In genomic region chr3:72678380-72678779, GRCh38 we compare ENCODE assay signal across 25 cellular contexts.
A peak's percentile ranks its signal among the peaks of the same experiment; 100 is the strongest.
DNase-seq lines count a peak whose midpoint lies in the region; ATAC-seq and TF ChIP-seq lines count a peak whose summit lies in the region.
"Had no signal": no experiment of that assay in that cellular context is flagged by ENCODE, and none has a peak within 500 bp of the region (broad histone marks: within the 10 kb centered on the region; RNA-seq: fewer than 3 reads in every experiment).

No MANE protein-coding gene starts in this region.

- peak overlapping the region; percentile 41 for H3K9ac ChIP-seq in mammary epithelial cell (ENCODE audit: insufficient read depth, low read length)
- H3K9ac ChIP-seq: BLaER1, GM23248 had no signal

- no TSS peak for BruUV-seq in mammary epithelial cell (replicated peaks; lab: Mats Ljungman, UMichigan)

- H3K27me3 ChIP-seq in mammary epithelial cell (ENCODE audit: insufficient read depth, low read length), result no peaks in the 10 kb centered on the region
- H3K27me3 ChIP-seq: BLaER1 had no signal

- H3K36me3 Mint-ChIP-seq in T-helper 17 cell (ENCODE audit: low read depth) (peaks cover 2% of the 10 kb centered on the region), mesothelial cell of epicardium (no peaks in the 10 kb centered on the region)
- no peaks in the 10 kb centered on the region for H3K36me3 Mint-ChIP-seq in stimulated activated naive B cell treated with anti-CD40 and anti-IgM and Interleukin-4, amounts not matched to agents 10 μg/mL and 1 μg/mL and 100 μg/mL, for 72 hours

- no peaks in the 10 kb centered on the region for H4K20me1 ChIP-seq in mammary epithelial cell (ENCODE audit: insufficient read depth, low read length)
- H4K20me1 ChIP-seq: BLaER1 had no signal

- peaks cover 4% of the 10 kb centered on the region for H3K9me3 Mint-ChIP-seq in mesothelial cell of epicardium
- peaks cover 0 to 2% of the 10 kb centered on the region in 2 donors for H3K9me3 Mint-ChIP-seq in stimulated activated naive B cell treated with anti-CD40 and anti-IgM and Interleukin-4, amounts not matched to agents 10 μg/mL and 1 μg/mL and 100 μg/mL, for 72 hours
- H3K9me3 Mint-ChIP-seq: CD4-positive, alpha-beta T cell had no signal

- H3K4me3 ChIP-seq in mammary epithelial cell (replicated peaks in 1 of 3; ENCODE audit: insufficient read depth in 1 of 3, low read depth in 2 of 3, low read length in 3 of 3), result no peak overlapping the region
- H3K4me3 ChIP-seq: BLaER1, GM12878, GM23248, HAP-1 had no signal

- peaks cover 11% of the 10 kb centered on the region for H3K4me1 Mint-ChIP-seq in T-helper 17 cell
- peaks cover 14% of the 10 kb centered on the region for H3K4me1 Mint-ChIP-seq in mesothelial cell of epicardium
- peaks cover 27 to 30% of the 10 kb centered on the region in 2 donors for H3K4me1 Mint-ChIP-seq in stimulated activated naive B cell treated with anti-CD40 and anti-IgM and Interleukin-4, amounts not matched to agents 10 μg/mL and 1 μg/mL and 100 μg/mL, for 72 hours

- 10% methylated on average over 3 of the region's 3 CpGs for WGBS in mammary epithelial cell (ENCODE audit: low coverage, missing lambda C conversion rate)

- ATAC-seq in T-helper 17 cell (no peak), GM21360 (IDR thresholded peaks at IDR 0.05; ENCODE audit: unreplicated experiment) (no peak), Right ventricle myocardium inferior (no peak)
- no peak for ATAC-seq in stimulated activated naive B cell treated with anti-CD40 and anti-IgM and Interleukin-4, amounts not matched to agents 10 μg/mL and 1 μg/mL and 100 μg/mL, for 72 hours (replicated peaks)
- ATAC-seq: SK-N-SH treated with all-trans-retinoic acid at 6 μM for 48 hours had no signal

- DNase-seq in T-helper 17 cell (no peak), mammary epithelial cell (peak; percentile 24), mesothelial cell of epicardium (ENCODE audit: low spot score in 2 of 2, unreplicated experiment in 2 of 2) (no peak), mesenteric fat pad (ENCODE audit: low spot score) (no peak), MV-4-11 (lab: John Stamatoyannopoulos, UW) (no peak), Right ventricle myocardium inferior (ENCODE audit: missing footprints) (no peak)
- DNase-seq in stimulated activated naive B cell treated with anti-CD40 and anti-IgM and Interleukin-4, amounts not matched to agents 10 μg/mL and 1 μg/mL and 100 μg/mL, for 72 hours, result no peak
- DNase-seq: CD4-positive, alpha-beta T cell; COR-L47; DND-41; KBM-7; NCI-H1105; NCI-H146; NCI-H2029; NCI-H2227 treated with DMSO at 0.1 percent for 48 hours; NCI-H510A treated with DMSO at 0.1 percent for 48 hours; NCI-H748 treated with DMSO at 0.1 percent for 48 hours; SHP77 had no signal

- dilution Hi-C loops in mammary epithelial cell (cut with HindIII; ENCODE audit: low sequenced_read_pairs), result no loop called here

- peak overlapping the region; percentile 46 for H3K27ac Mint-ChIP-seq in T-helper 17 cell
- peak overlapping the region; percentile 4 for H3K27ac Mint-ChIP-seq in mesothelial cell of epicardium
- H3K27ac Mint-ChIP-seq in stimulated activated naive B cell treated with anti-CD40 and anti-IgM and Interleukin-4, amounts not matched to agents 10 μg/mL and 1 μg/mL and 100 μg/mL, for 72 hours, result peak overlapping the region; percentile 0
- H3K27ac Mint-ChIP-seq: CD4-positive, alpha-beta T cell had no signal

- H3K27me3 Mint-ChIP-seq in T-helper 17 cell, result peaks cover 15% of the 10 kb centered on the region
- peaks cover 2% of the 10 kb centered on the region for H3K27me3 Mint-ChIP-seq in mesothelial cell of epicardium (ENCODE audit: low read depth)
- H3K27me3 Mint-ChIP-seq in stimulated activated naive B cell treated with anti-CD40 and anti-IgM and Interleukin-4, amounts not matched to agents 10 μg/mL and 1 μg/mL and 100 μg/mL, for 72 hours, result peaks cover 21 to 29% of the 10 kb centered on the region in 2 donors
- H3K27me3 Mint-ChIP-seq: CD4-positive, alpha-beta T cell had no signal

- H2AFZ ChIP-seq in mammary epithelial cell (ENCODE audit: low read depth, low read length), result peak overlapping the region; percentile 9
- H2AFZ ChIP-seq: GM23248 had no signal

- H3K4me2 ChIP-seq in mammary epithelial cell (ENCODE audit: insufficient read depth, low read depth, low read length), result peak overlapping the region; percentile 65
- H3K4me2 ChIP-seq: BLaER1 had no signal

- CTCF ChIA-PET in mammary epithelial cell (lab: Charles Lee; ENCODE audit: low non-redundant PET), result no interaction called here

- in situ Hi-C loops in mammary epithelial cell (cut with MboI; ENCODE audit: low sequenced_read_pairs in 2 of 2), result no loop called here

- no peak for TF ChIP-seq CTCF in mammary epithelial cell (conservative IDR thresholded peaks at IDR 0.05 in 1 of 2, IDR thresholded peaks at IDR 0.05 in 1 of 2; ENCODE audit: extremely low read depth in 1 of 2, insufficient read depth in 1 of 2, low read depth in 1 of 2, low read length in 2 of 2)
- TF ChIP-seq CTCF in mesothelial cell of epicardium (IDR thresholded peaks at IDR 0.05; ENCODE audit: unreplicated experiment), result no peak

- intact Hi-C loops in mammary epithelial cell (cut with micrococcal nuclease) (no loop called here), Right ventricle myocardium inferior (cut with DNase I) (no loop called here)

- H3K4me1 ChIP-seq in mammary epithelial cell (ENCODE audit: insufficient read depth, low read length), result peaks cover 16% of the 10 kb centered on the region
- H3K4me1 ChIP-seq: HAP-1 had no signal

- H3K79me2 ChIP-seq in mammary epithelial cell (ENCODE audit: insufficient read depth, low read length), result no peaks in the 10 kb centered on the region

- H3K4me3 Mint-ChIP-seq in T-helper 17 cell, result no peak overlapping the region
- H3K4me3 Mint-ChIP-seq in mesothelial cell of epicardium, result no peak overlapping the region
- H3K4me3 Mint-ChIP-seq in stimulated activated naive B cell treated with anti-CD40 and anti-IgM and Interleukin-4, amounts not matched to agents 10 μg/mL and 1 μg/mL and 100 μg/mL, for 72 hours, result no peak overlapping the region
- H3K4me3 Mint-ChIP-seq: CD4-positive, alpha-beta T cell had no signal

- H3K9me3 ChIP-seq in T-helper 17 cell (ENCODE audit: control insufficient read depth, low read length, poor library complexity, severe bottlenecking) (no peaks in the 10 kb centered on the region), mammary epithelial cell (replicated peaks; ENCODE audit: insufficient read depth, low read length) (peaks cover 5% of the 10 kb centered on the region)
- H3K9me3 ChIP-seq: BLaER1, HAP-1 had no signal

- H3K27ac ChIP-seq in mammary epithelial cell (ENCODE audit: insufficient read depth, low read depth, low read length), result peak overlapping the region; percentile 17
- H3K27ac ChIP-seq: BLaER1, GM23248, HL-60 had no signal

- no peaks in the 10 kb centered on the region for H3K36me3 ChIP-seq in mammary epithelial cell (ENCODE audit: insufficient read depth, low read length)
- H3K36me3 ChIP-seq: BLaER1, HAP-1 had no signal
